ENCODE assay signal across 19 cellular contexts in genomic region chr12:76186507-76186906, GRCh38.
"Had no signal": no experiment of that assay in that cellular context is flagged by ENCODE, and none has a peak within 500 bp of the region (broad histone marks: within the 10 kb centered on the region; RNA-seq: fewer than 3 reads in every experiment).

No MANE protein-coding gene starts in this region.

- H3K9me3 Mint-ChIP-seq: activated T-cell treated with anti-CD3 and anti-CD28 coated beads, Interleukin-2, amount 50 U/mL, for 72 hours had no signal

- H3K27me3 ChIP-seq: adrenal gland, cardiac muscle cell, left lung, stomach had no signal

- H3K4me3 Mint-ChIP-seq: activated T-cell treated with anti-CD3 and anti-CD28 coated beads, Interleukin-2, amount 50 U/mL, for 72 hours had no signal

- H3K27ac ChIP-seq: cardiac muscle cell, left lung, psoas muscle, skin epidermis, stomach, thoracic aorta, VCaP had no signal

- H3K27ac Mint-ChIP-seq: activated T-cell treated with anti-CD3 and anti-CD28 coated beads, Interleukin-2, amount 50 U/mL, for 72 hours had no signal

- H3K36me3 ChIP-seq: adrenal gland, cardiac muscle cell, left lung, stomach, thoracic aorta had no signal

- H3K4me3 ChIP-seq: adrenal gland, cardiac muscle cell, left lung, psoas muscle, skin epidermis, stomach, thoracic aorta had no signal

- DNase-seq: activated CD4-positive, alpha-beta T cell treated with anti-CD3 and anti-CD28 coated beads for 1 hour; activated CD8-positive, alpha-beta memory T cell treated with anti-CD3 and anti-CD28 coated beads for 24 hours; activated CD8-positive, alpha-beta memory T cell treated with anti-CD3 and anti-CD28 coated beads, Interleukin-2, amount 50 U/mL, for 48 hours; activated effector memory CD4-positive, alpha-beta T cell treated with anti-CD3 and anti-CD28 coated beads, Interleukin-2, amount 50 U/mL, for 16 hours; activated naive CD4-positive, alpha-beta T cell treated with anti-CD3 and anti-CD28 coated beads, Interleukin-2, amount 50 U/mL, for 16 hours; activated T-cell treated with anti-CD3 and anti-CD28 coated beads, Interleukin-2, amount 50 U/mL, for 72 hours; foreskin melanocyte; left lung; psoas muscle; right cardiac atrium; stimulated activated CD4-positive, alpha-beta T cell treated with anti-CD3 and anti-CD28 coated beads, Interleukin-15, amount 100 ng/mL, for 24 hours; stimulated activated CD4-positive, alpha-beta T cell treated with anti-CD3 and anti-CD28 coated beads, Interleukin-2, amount 100 ng/mL, for 48 hours; stomach; T1000 had no signal

- ATAC-seq: activated T-cell treated with anti-CD3 and anti-CD28 coated beads, Interleukin-2, amount 50 U/mL, for 72 hours; left lung; psoas muscle; right cardiac atrium had no signal

- H3K9me3 ChIP-seq: adrenal gland, left lung, psoas muscle, stomach, thoracic aorta had no signal
